Comparison of ENCODE assay signal across 16 cellular contexts in the genomic region with DNA sequence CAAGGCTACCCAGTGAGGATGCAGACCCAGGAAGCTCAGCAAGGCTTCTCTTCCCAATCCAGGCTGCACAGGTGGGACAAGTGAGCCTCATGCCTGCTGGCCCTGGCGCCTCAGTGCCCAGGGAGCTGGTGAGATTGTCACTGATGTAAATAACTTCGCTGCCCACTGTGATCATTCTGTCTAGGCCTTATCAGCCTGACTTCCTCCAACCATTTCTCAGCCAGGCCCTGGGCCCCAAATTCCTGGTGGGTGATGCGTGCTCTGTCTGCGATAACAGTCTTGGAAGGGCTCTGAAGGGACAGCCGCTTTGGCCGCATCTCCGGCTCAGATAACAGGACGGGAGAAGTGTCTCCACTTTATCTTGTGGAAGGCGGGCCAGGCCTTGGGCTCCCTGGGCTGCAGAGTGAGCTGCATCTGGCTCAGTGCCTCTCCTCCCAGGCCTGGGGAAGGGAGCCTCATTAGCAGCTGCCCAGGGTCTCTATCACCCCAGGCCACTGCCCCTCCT. TPM values are rescaled to one million over a fixed set of nuclear protein-coding genes. Genes with fewer than 3 reads are reported as not detected.
DNase-seq lines count a peak whose midpoint lies in the region; ATAC-seq and TF ChIP-seq lines count a peak whose summit lies in the region.
"Had no signal": no experiment of that assay in that cellular context is flagged by ENCODE, and none has a peak within 500 bp of the region (broad histone marks: within the 10 kb centered on the region; RNA-seq: fewer than 3 reads in every experiment).

No MANE protein-coding gene starts in this region.

- H3K27ac Mint-ChIP-seq in chondrocyte (ENCODE audit: unreplicated experiment) = peak overlapping the region; percentile 62
- no peak overlapping the region for H3K27ac Mint-ChIP-seq in activated T-helper 1 cell treated with anti-CD3 and anti-CD28 coated beads, Interleukin-12 subunit alpha, Interleukin-12 subunit beta, Interleukin-2, Interleukin-4 antibody, amounts not matched to agents 30 ng/mL and 10 ng/mL and 1 ng/mL, durations not matched to agents 14 hours and 24 hours and 36 hours
- H3K27ac Mint-ChIP-seq: activated CD4-positive, alpha-beta T cell treated with anti-CD3 and anti-CD28 coated beads, Interleukin-2, amount 10 ng/mL, durations not matched to agents 7 days and 5 days; stimulated activated effector memory CD8-positive, alpha-beta T cell treated with anti-CD3 and anti-CD28 coated beads, Interleukin-12 subunit alpha, Interleukin-12 subunit beta, amount 100 ng/mL, for 72 hours had no signal

- H3K27me3 Mint-ChIP-seq in chondrocyte (ENCODE audit: low read depth) = no peaks in the 10 kb centered on the region
- peaks cover 52% of the 10 kb centered on the region for H3K27me3 Mint-ChIP-seq in activated T-helper 1 cell treated with anti-CD3 and anti-CD28 coated beads, Interleukin-12 subunit alpha, Interleukin-12 subunit beta, Interleukin-2, Interleukin-4 antibody, amounts not matched to agents 30 ng/mL and 10 ng/mL and 1 ng/mL, durations not matched to agents 14 hours and 24 hours and 36 hours (ENCODE audit: insufficient read depth)

- no peak for TF ChIP-seq CTCF in chondrocyte (IDR thresholded peaks at IDR 0.05)

- no peak overlapping the region for H3K4me3 Mint-ChIP-seq in chondrocyte (ENCODE audit: unreplicated experiment)
- H3K4me3 Mint-ChIP-seq in activated T-helper 1 cell treated with anti-CD3 and anti-CD28 coated beads, Interleukin-12 subunit alpha, Interleukin-12 subunit beta, Interleukin-2, Interleukin-4 antibody, amounts not matched to agents 30 ng/mL and 10 ng/mL and 1 ng/mL, durations not matched to agents 14 hours and 24 hours and 36 hours = no peak overlapping the region
- H3K4me3 Mint-ChIP-seq: activated CD4-positive, alpha-beta T cell treated with anti-CD3 and anti-CD28 coated beads, Interleukin-2, amount 10 ng/mL, durations not matched to agents 7 days and 5 days; stimulated activated effector memory CD8-positive, alpha-beta T cell treated with anti-CD3 and anti-CD28 coated beads, Interleukin-12 subunit alpha, Interleukin-12 subunit beta, amount 100 ng/mL, for 72 hours had no signal

- peak overlapping the region; percentile 5 for H3K27ac ChIP-seq in KOPT-K1 (ENCODE audit: low read depth, low read length, poor library complexity, severe bottlenecking)

- peaks cover 90% of the 10 kb centered on the region for H3K4me1 Mint-ChIP-seq in chondrocyte (ENCODE audit: low read depth)
- H3K4me1 Mint-ChIP-seq in activated T-helper 1 cell treated with anti-CD3 and anti-CD28 coated beads, Interleukin-12 subunit alpha, Interleukin-12 subunit beta, Interleukin-2, Interleukin-4 antibody, amounts not matched to agents 30 ng/mL and 10 ng/mL and 1 ng/mL, durations not matched to agents 14 hours and 24 hours and 36 hours (ENCODE audit: low read depth) = peaks cover 39% of the 10 kb centered on the region

- ATAC-seq in left lobe of liver = peak; percentile 17
- no peak for ATAC-seq in GM19452 (IDR thresholded peaks at IDR 0.05; ENCODE audit: unreplicated experiment)
- ATAC-seq: stimulated activated effector memory CD8-positive, alpha-beta T cell treated with anti-CD3 and anti-CD28 coated beads, Interleukin-12 subunit alpha, Interleukin-12 subunit beta, amount 100 ng/mL, for 72 hours had no signal

- peaks cover 3% of the 10 kb centered on the region for H3K9me3 Mint-ChIP-seq in chondrocyte (ENCODE audit: low read depth)
- H3K9me3 Mint-ChIP-seq in activated T-helper 1 cell treated with anti-CD3 and anti-CD28 coated beads, Interleukin-12 subunit alpha, Interleukin-12 subunit beta, Interleukin-2, Interleukin-4 antibody, amounts not matched to agents 30 ng/mL and 10 ng/mL and 1 ng/mL, durations not matched to agents 14 hours and 24 hours and 36 hours = peaks cover 9% of the 10 kb centered on the region
- H3K9me3 Mint-ChIP-seq: stimulated activated effector memory CD8-positive, alpha-beta T cell treated with anti-CD3 and anti-CD28 coated beads, Interleukin-12 subunit alpha, Interleukin-12 subunit beta, amount 100 ng/mL, for 72 hours had no signal

- H3K9me3 ChIP-seq in KOPT-K1 (ENCODE audit: insufficient read depth, low read length, poor library complexity, severe bottlenecking) = peaks cover 10% of the 10 kb centered on the region
- H3K9me3 ChIP-seq: HAP-1 had no signal

- no peaks in the 10 kb centered on the region for H3K36me3 ChIP-seq in KOPT-K1 (ENCODE audit: insufficient read depth, low read length)
- H3K36me3 ChIP-seq: HAP-1 had no signal

- DNase-seq in A172 (ENCODE audit: low spot score) (peak; percentile 89), chondrocyte (ENCODE audit: low spot score) (peak; percentile 80), left lobe of liver (ENCODE audit: low spot score) (no peak), GM19238 (ENCODE audit: insufficient read length, low spot score) (no peak), NCI-H1105 (lab: John Stamatoyannopoulos, UW) (no peak)
- DNase-seq in activated T-helper 1 cell treated with anti-CD3 and anti-CD28 coated beads, Interleukin-12 subunit alpha, Interleukin-12 subunit beta, Interleukin-2, Interleukin-4 antibody, amounts not matched to agents 30 ng/mL and 10 ng/mL and 1 ng/mL, durations not matched to agents 14 hours and 24 hours and 36 hours (ENCODE audit: low spot score) = no peak
- DNase-seq: activated CD4-positive, alpha-beta T cell treated with anti-CD3 and anti-CD28 coated beads, Interleukin-2, amount 10 ng/mL, durations not matched to agents 7 days and 5 days; activated naive CD4-positive, alpha-beta T cell treated with Interleukin-2 at 50 U/mL for 16 hours; dermis blood vessel endothelial cell; head of caudate nucleus; NCI-H345; stimulated activated CD4-positive, alpha-beta T cell treated with anti-CD3 and anti-CD28 coated beads, Interleukin-15, amount 100 ng/mL, for 24 hours had no signal

- H3K36me3 Mint-ChIP-seq in chondrocyte (ENCODE audit: low read depth) = no peaks in the 10 kb centered on the region
- peaks cover 5% of the 10 kb centered on the region for H3K36me3 Mint-ChIP-seq in activated T-helper 1 cell treated with anti-CD3 and anti-CD28 coated beads, Interleukin-12 subunit alpha, Interleukin-12 subunit beta, Interleukin-2, Interleukin-4 antibody, amounts not matched to agents 30 ng/mL and 10 ng/mL and 1 ng/mL, durations not matched to agents 14 hours and 24 hours and 36 hours (ENCODE audit: low read depth)

- intact Hi-C loops in activated T-helper 1 cell treated with anti-CD3 and anti-CD28 coated beads, Interleukin-12 subunit alpha, Interleukin-12 subunit beta, Interleukin-2, Interleukin-4 antibody, amounts not matched to agents 30 ng/mL and 10 ng/mL and 1 ng/mL, durations not matched to agents 14 hours and 24 hours and 36 hours (cut with micrococcal nuclease) = no loop called here

RNA-seq across cellular contexts. Expression of a gene that starts 2.2 kb away (rescaled TPM):
- 0.07 and 0.41 TPM in 2 replicates for total RNA-seq in A172 (2014; rRNA removed; shearing (Covaris generic))
- total RNA-seq in chondrocyte (284 to 413 TPM (median 394 TPM) in 3 replicates), left lobe of liver (4.8 TPM)
- total RNA-seq in activated T-helper 1 cell treated with anti-CD3 and anti-CD28 coated beads, Interleukin-12 subunit alpha, Interleukin-12 subunit beta, Interleukin-2, Interleukin-4 antibody, amounts not matched to agents 30 ng/mL and 10 ng/mL and 1 ng/mL, durations not matched to agents 14 hours and 24 hours and 36 hours = not detected in 2 replicates
- total RNA-seq: activated CD4-positive, alpha-beta T cell treated with anti-CD3 and anti-CD28 coated beads, Interleukin-2, amount 10 ng/mL, durations not matched to agents 7 days and 5 days had no signal

Comparison
In these comparisons a context has a peak if more than half of its experiments do, and no peak if none do; other contexts are left out.
1. DNase-seq: peak in A172 (single experiment) and chondrocyte (single experiment); none in left lobe of liver (single experiment), GM19238 (single experiment), activated T-helper 1 cell treated with anti-CD3 and anti-CD28 coated beads, Interleukin-12 subunit alpha, Interleukin-12 subunit beta, Interleukin-2, Interleukin-4 antibody, amounts not matched to agents 30 ng/mL and 10 ng/mL and 1 ng/mL, durations not matched to agents 14 hours and 24 hours and 36 hours (single experiment) and NCI-H1105 (single experiment).
2. RNA of a gene that starts 2.2 kb away (total RNA-seq): 284 to 413 TPM in chondrocyte; 4.8 TPM in left lobe of liver (single experiment), 0.07 to 0.41 TPM in A172 and not detected in activated T-helper 1 cell treated with anti-CD3 and anti-CD28 coated beads, Interleukin-12 subunit alpha, Interleukin-12 subunit beta, Interleukin-2, Interleukin-4 antibody, amounts not matched to agents 30 ng/mL and 10 ng/mL and 1 ng/mL, durations not matched to agents 14 hours and 24 hours and 36 hours; every median in the first group is over 10 times any median in the second.